In genomic region chr3:98038876-98039275, GRCh38 we compare ENCODE assay signal across 11 cellular contexts. TPM values are rescaled to one million over a fixed set of nuclear protein-coding genes. Genes with fewer than 3 reads are reported as not detected.
DNase-seq lines count a peak whose midpoint lies in the region; ATAC-seq, FAIRE-seq and TF ChIP-seq lines count a peak whose summit lies in the region.
"Had no signal": no experiment of that assay in that cellular context is flagged by ENCODE, and none has a peak within 500 bp of the region (broad histone marks: within the 10 kb centered on the region; RNA-seq: fewer than 3 reads in every experiment).

No MANE protein-coding gene starts in this region.

- H3K4me3 ChIP-seq in BLaER1, result no peak overlapping the region
- H3K4me3 ChIP-seq in HUES48 (ENCODE audit: low read depth, low read length), result peak overlapping the region; percentile 80; the same call in 1 of the 2 replicates
- peak overlapping the region in 1 of 4 experiments; percentile 70; a peak in 1 of 8 replicates for H3K4me3 ChIP-seq in H1 (ENCODE audit: extremely low read depth in 1 of 4, insufficient read depth in 2 of 4, low read depth in 3 of 4, low read length in 4 of 4)
- H3K4me3 ChIP-seq: mucosa of descending colon had no signal

- no peaks in the 10 kb centered on the region for H3K36me3 ChIP-seq in BLaER1
- H3K36me3 ChIP-seq in HUES48 (ENCODE audit: control insufficient read depth, insufficient read depth, low read length), result no peaks in the 10 kb centered on the region
- no peaks in the 10 kb centered on the region for H3K36me3 ChIP-seq in H1 (ENCODE audit: control insufficient read depth in 2 of 4, insufficient read depth in 4 of 4, low read length in 3 of 4)
- H3K36me3 ChIP-seq: adrenal gland had no signal

- H3K79me1 ChIP-seq in H1 (ENCODE audit: low read depth, low read length), result no peaks in the 10 kb centered on the region

- H2AK5ac ChIP-seq in H1 (ENCODE audit: low read depth, low read length), result no peak overlapping the region

- TF ChIP-seq EP300 in H1 (IDR thresholded peaks at IDR 0.05; ENCODE audit: borderline replicate concordance in 1 of 2, low read depth in 2 of 2, low read length in 2 of 2), result no peak

- FAIRE-seq in H1 (lab: Jason Lieb, UNC), result no peak

- H2BK120ac ChIP-seq in H1 (replicated peaks; ENCODE audit: low read depth, low read length), result no peak overlapping the region

- no peak overlapping the region for H3K56ac ChIP-seq in H1 (replicated peaks; ENCODE audit: insufficient read length, low read depth, low read length)

- H4K20me1 ChIP-seq in BLaER1 (no peaks in the 10 kb centered on the region), H1 (replicated peaks in 1 of 2; ENCODE audit: control insufficient read depth in 1 of 2, insufficient read depth in 2 of 2, low read length in 2 of 2) (no peaks in the 10 kb centered on the region)

- H3K23me2 ChIP-seq in H1 (ENCODE audit: low read depth, low read length), result peaks cover 2% of the 10 kb centered on the region; the same call in 1 of the 2 replicates

- no peak overlapping the region for H3K14ac ChIP-seq in H1 (ENCODE audit: insufficient read length)

- H3K9me3 ChIP-seq in BLaER1 (peaks cover 12% of the 10 kb centered on the region), HUES48 (ENCODE audit: control insufficient read depth, insufficient read depth, low read length) (no peaks in the 10 kb centered on the region), H1 (ENCODE audit: insufficient read depth in 2 of 2, low read depth in 1 of 2, low read length in 1 of 2) (no peaks in the 10 kb centered on the region)
- H3K9me3 ChIP-seq: adrenal gland, mucosa of descending colon had no signal

- TF ChIP-seq POLR2A in H1 (IDR thresholded peaks at IDR 0.05; ENCODE audit: control extremely low read depth in 1 of 2, low read depth in 2 of 2, low read length in 2 of 2), result no peak

- H4K8ac ChIP-seq in H1 (ENCODE audit: extremely low read depth, insufficient read depth, low read length), result no peak overlapping the region

- H3K27ac ChIP-seq in BLaER1 (no peak overlapping the region), HUES48 (ENCODE audit: low read depth, low read length) (no peak overlapping the region), H1 (ENCODE audit: low read depth, low read length) (no peak overlapping the region)
- H3K27ac ChIP-seq: adrenal gland had no signal

- no peaks in the 10 kb centered on the region for H3K79me2 ChIP-seq in H1 (ENCODE audit: control insufficient read depth in 1 of 2, insufficient read depth in 2 of 2, low read length in 2 of 2)

- H2BK12ac ChIP-seq in H1 (ENCODE audit: low read depth, low read length), result no peak overlapping the region

- ATAC-seq in GM19035 (IDR thresholded peaks at IDR 0.05; ENCODE audit: unreplicated experiment) (peak; percentile 3), GM21423 (IDR thresholded peaks at IDR 0.05; ENCODE audit: unreplicated experiment) (no peak), HG03457 (IDR thresholded peaks at IDR 0.05; ENCODE audit: unreplicated experiment) (no peak)

- H4K5ac ChIP-seq in H1 (ENCODE audit: insufficient read length, low read depth, low read length), result no peak overlapping the region

- H3K23ac ChIP-seq in H1 (ENCODE audit: insufficient read length), result no peak overlapping the region

- H2BK20ac ChIP-seq in H1 (ENCODE audit: low read length), result no peak overlapping the region

- no peak for TF ChIP-seq CTCF in H1 (IDR thresholded peaks at IDR 0.05; ENCODE audit: control extremely low read depth in 1 of 3, insufficient read depth in 1 of 3, low read depth in 1 of 3, low read length in 3 of 3)

- no peak overlapping the region for H3K18ac ChIP-seq in H1 (ENCODE audit: extremely low read depth, low read length)

- 86% methylated on average over 3 of the region's 3 CpGs; no CpG with 5 or more reads in 1 of the 2 experiments for WGBS in H1 (ENCODE audit: extremely low coverage in 1 of 2, insufficient coverage in 1 of 2, insufficient read length in 1 of 2, insufficient replicate concordance in 2 of 2, low coverage in 1 of 2, low lambda C conversion rate in 2 of 2, missing lambda C conversion rate in 1 of 2), 2 experiments

- TF ChIP-seq RAD21 in H1 (IDR thresholded peaks at IDR 0.05 in 1 of 2, conservative IDR thresholded peaks at IDR 0.05 in 1 of 2; ENCODE audit: low read depth in 2 of 2, low read length in 2 of 2), result no peak

- H3K4me1 ChIP-seq in BLaER1 (no peaks in the 10 kb centered on the region), HUES48 (ENCODE audit: control insufficient read depth, insufficient read depth, low read length) (0 out of 2 replicates have a peak, but pooled peaks cover 5% of the 10 kb centered on the region), H1 (replicated peaks in 1 of 4; ENCODE audit: control insufficient read depth in 3 of 4, insufficient read depth in 4 of 4, low read length in 3 of 4) (no peaks in the 10 kb centered on the region)
- H3K4me1 ChIP-seq: adrenal gland had no signal

- no peak overlapping the region for H3K4ac ChIP-seq in H1 (replicated peaks; ENCODE audit: insufficient read length, low read depth, low read length)

- H2BK15ac ChIP-seq in H1 (ENCODE audit: low read length), result no peak overlapping the region

- CTCF ChIA-PET in H1 (lab: Charles Lee; ENCODE audit: partially characterized antibody), result interaction anchor here (0.6 to 6.4 kb wide), 29 partner anchors 8 to 702 kb away, joined by 3 to 97 read pairs (median 5); no protein-coding TSS in a partner anchor

- POLR2A ChIA-PET in H1 (lab: Charles Lee; ENCODE audit: partially characterized antibody), result interaction anchor here (0.8 to 1.4 kb wide), 3 partner anchors 286 to 290 kb away, joined by 3 to 4 read pairs (median 3); no protein-coding TSS in a partner anchor

- no peak overlapping the region for H3K9ac ChIP-seq in BLaER1
- no peak overlapping the region for H3K9ac ChIP-seq in HUES48 (ENCODE audit: low read depth, low read length)
- no peak overlapping the region for H3K9ac ChIP-seq in H1 (replicated peaks in 1 of 4; ENCODE audit: extremely low read depth in 1 of 4, low read depth in 3 of 4, low read length in 3 of 4)

- peak overlapping the region; percentile 61; the same call in 1 of the 2 replicates for H2AFZ ChIP-seq in H1 (ENCODE audit: low read length)

- H3K4me2 ChIP-seq in BLaER1 (peak overlapping the region; percentile 60), H1 (ENCODE audit: insufficient read depth in 1 of 2, low read depth in 2 of 2, low read length in 2 of 2) (peak overlapping the region; percentile 45 to 90; a peak in 2 of 4 replicates)

- H4K91ac ChIP-seq in H1 (replicated peaks; ENCODE audit: insufficient read length, low read length), result no peak overlapping the region

- H2BK5ac ChIP-seq in H1 (ENCODE audit: low read depth, low read length), result no peak overlapping the region

- DNase-seq in H1 (ENCODE audit: low read depth in 1 of 2, low spot score in 2 of 2) (no peak), AG08396 (ENCODE audit: low spot score) (no peak)
- no peak for DNase-seq in activated effector memory CD4-positive, alpha-beta T cell treated with Interleukin-2 at 50 U/mL for 16 hours

- H3K27me3 ChIP-seq in BLaER1 (no peaks in the 10 kb centered on the region), HUES48 (ENCODE audit: control insufficient read depth, insufficient read depth, low read length) (no peaks in the 10 kb centered on the region), H1 (replicated peaks in 1 of 4; ENCODE audit: control insufficient read depth in 3 of 4, extremely low read depth in 1 of 4, insufficient read depth in 3 of 4, low read length in 3 of 4) (no peaks in the 10 kb centered on the region)

TF ChIP-seq in H1, 55 proteins besides CTCF, POLR2A, EP300 and RAD21 (continues in another document):
- TF ChIP-seq ASH2L (IDR thresholded peaks at IDR 0.05; ENCODE audit: low read length) (no peak), GABPA (IDR thresholded peaks at IDR 0.05; ENCODE audit: borderline replicate concordance, insufficient read depth, low read length) (no peak), NANOG (IDR thresholded peaks at IDR 0.05; ENCODE audit: insufficient read depth, low read depth, low read length, poor library complexity, severe bottlenecking) (no peak), JUND (IDR thresholded peaks at IDR 0.05; ENCODE audit: low read length) (no peak), MAX (IDR thresholded peaks at IDR 0.05) (no peak), TEAD4 (IDR thresholded peaks at IDR 0.05; ENCODE audit: low read depth, low read length) (no peak), CBX8 (IDR thresholded peaks at IDR 0.05; ENCODE audit: borderline replicate concordance, low read depth, low read length) (no peak), SUZ12 (IDR thresholded peaks at IDR 0.05; ENCODE audit: low read length) (no peak), CTBP2 (IDR thresholded peaks at IDR 0.05; ENCODE audit: borderline replicate concordance, insufficient read depth, insufficient read length, low read length) (no peak), JUN (IDR thresholded peaks at IDR 0.05; ENCODE audit: low read depth, low read length) (no peak), TBP (IDR thresholded peaks at IDR 0.05; ENCODE audit: low read depth, low read length) (no peak), EZH2 (IDR thresholded peaks at IDR 0.05; ENCODE audit: low read depth, low read length, severe bottlenecking) (no peak), HDAC2 (IDR thresholded peaks at IDR 0.05; ENCODE audit: borderline replicate concordance in 1 of 2, low read depth in 2 of 2, low read length in 2 of 2) (no peak)

RNA-seq across cellular contexts. Expression of gene GABRR3, which starts 3.8 kb away (rescaled TPM):
- total RNA-seq in H1 (2021; fragmentation: NEBNext Ultra II Directional; extraction: Animal tissue kit (Norgen Biotek cat#: 25700)), result not detected in 2 replicates
- not detected in 2 replicates for polyA plus RNA-seq in H1 (2011; rRNA removed)
- polyA plus RNA-seq in H1 (2011; cell fraction: cytosol; rRNA removed), result not detected
- polyA plus RNA-seq in H1 (2011; cell fraction: nucleus; rRNA removed), result not detected
- polyA plus RNA-seq in H1 (2012, experiment 1 of 2), result not detected in 4 replicates
- not detected for polyA plus RNA-seq in H1 (2012, experiment 2 of 2)
- not detected for polyA plus RNA-seq in H1 (2013, experiment 1 of 2)
- not detected for polyA plus RNA-seq in H1 (2013, experiment 2 of 2)
- 0.10 TPM in 1 of 2 replicates, not detected in the other for polyA minus RNA-seq in H1 (2011; rRNA and poly(A)+ RNA removed)
- polyA minus RNA-seq in H1 (2011; cell fraction: cytosol; rRNA and poly(A)+ RNA removed), result not detected
- not detected for polyA minus RNA-seq in H1 (2011; cell fraction: nucleus; rRNA and poly(A)+ RNA removed)
- total RNA-seq: mucosa of descending colon had no signal
- polyA plus RNA-seq: adrenal gland had no signal

RNA-seq across cellular contexts. Expression of gene OR5AC2, which starts 48.1 kb away (rescaled TPM):
- not detected in 2 replicates for total RNA-seq in H1 (2021; fragmentation: NEBNext Ultra II Directional; extraction: Animal tissue kit (Norgen Biotek cat#: 25700))
- polyA plus RNA-seq in H1 (2011; rRNA removed), result not detected in 2 replicates
- polyA plus RNA-seq in H1 (2011; cell fraction: cytosol; rRNA removed), result not detected
- polyA plus RNA-seq in H1 (2011; cell fraction: nucleus; rRNA removed), result not detected
- not detected in 4 replicates for polyA plus RNA-seq in H1 (2012, experiment 1 of 2)
- not detected for polyA plus RNA-seq in H1 (2012, experiment 2 of 2)
- polyA plus RNA-seq in H1 (2013, experiment 1 of 2), result not detected
- polyA plus RNA-seq in H1 (2013, experiment 2 of 2), result not detected
- polyA minus RNA-seq in H1 (2011; rRNA and poly(A)+ RNA removed), result not detected in 2 replicates
- polyA minus RNA-seq in H1 (2011; cell fraction: cytosol; rRNA and poly(A)+ RNA removed), result not detected
- polyA minus RNA-seq in H1 (2011; cell fraction: nucleus; rRNA and poly(A)+ RNA removed), result not detected
- total RNA-seq: adrenal gland, mucosa of descending colon had no signal
- polyA plus RNA-seq: adrenal gland, thymus had no signal
